17 cellular contexts compared by ENCODE assay signal in the genomic region with DNA sequence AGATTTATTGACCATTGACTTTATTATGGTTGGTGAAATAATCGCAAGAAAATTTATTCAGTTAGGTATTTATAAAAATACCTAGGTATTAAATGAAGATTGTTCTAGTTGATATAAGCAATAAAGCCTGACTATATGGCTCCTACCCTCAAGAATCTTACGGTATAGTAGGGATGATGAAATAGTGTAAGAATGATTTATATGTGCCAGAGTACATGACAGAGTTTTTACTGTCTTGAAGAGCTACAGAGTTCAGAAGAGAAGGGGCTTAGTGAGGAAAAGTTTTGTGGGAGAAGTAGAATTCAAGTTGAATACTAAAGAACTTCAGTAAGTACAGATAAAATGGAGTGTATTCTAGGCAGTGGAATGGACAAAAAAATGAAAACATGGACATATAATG.
"Had no signal": no experiment of that assay in that cellular context is flagged by ENCODE, and none has a peak within 500 bp of the region (broad histone marks: within the 10 kb centered on the region; RNA-seq: fewer than 3 reads in every experiment).

No MANE protein-coding gene starts in this region.

- H3K27me3 Mint-ChIP-seq: brain; naive B cell; stimulated activated naive B cell treated with anti-CD40 and anti-IgM and Interleukin-4, amounts not matched to agents 10 μg/mL and 1 μg/mL and 100 μg/mL, for 72 hours; type B pancreatic cell had no signal

- DNase-seq: activated naive CD4-positive, alpha-beta T cell treated with Interleukin-2 at 50 U/mL for 16 hours; activated T-cell treated with anti-CD3 and anti-CD28 coated beads, Interleukin-2, amount 50 U/mL, for 48 hours; amniotic stem cell; cerebellar nuclear complex; endodermal cell; erythroblast; kidney glomerular epithelial cell; midbrain; naive B cell; psoas muscle; stimulated activated CD4-positive, alpha-beta T cell treated with anti-CD3 and anti-CD28 coated beads, Interleukin-2, amount 100 ng/mL, for 24 hours; stimulated activated naive B cell treated with anti-CD40 and anti-IgM and Interleukin-4, amounts not matched to agents 10 μg/mL and 1 μg/mL and 100 μg/mL, for 72 hours had no signal

- H2AFZ ChIP-seq: hepatocyte had no signal

- H3K4me2 ChIP-seq: hepatocyte had no signal

- H3K4me3 ChIP-seq: hepatocyte, psoas muscle, suprapubic skin had no signal

- H3K27ac Mint-ChIP-seq: stimulated activated naive B cell treated with anti-CD40 and anti-IgM and Interleukin-4, amounts not matched to agents 10 μg/mL and 1 μg/mL and 100 μg/mL, for 72 hours; type B pancreatic cell had no signal

- H3K9me3 Mint-ChIP-seq: endodermal cell; naive B cell; stimulated activated naive B cell treated with anti-CD40 and anti-IgM and Interleukin-4, amounts not matched to agents 10 μg/mL and 1 μg/mL and 100 μg/mL, for 72 hours; type B pancreatic cell had no signal

- H3K9me3 ChIP-seq: psoas muscle, suprapubic skin had no signal

- ATAC-seq: sciatic nerve; stimulated activated naive B cell treated with anti-CD40 and anti-IgM and Interleukin-4, amounts not matched to agents 10 μg/mL and 1 μg/mL and 100 μg/mL, for 72 hours had no signal

- H3K27ac ChIP-seq: hepatocyte, psoas muscle, suprapubic skin had no signal

- H3K4me3 Mint-ChIP-seq: brain, endodermal cell, type B pancreatic cell had no signal

- H3K27me3 ChIP-seq: hepatocyte, suprapubic skin had no signal
